13 cellular contexts compared by ENCODE assay signal in genomic region chr1:38009841-38010180, GRCh38. TPM values are rescaled to one million over a fixed set of nuclear protein-coding genes. Genes with fewer than 3 reads are reported as not detected.
A peak's percentile ranks its signal among the peaks of the same experiment; 100 is the strongest.
DNase-seq lines count a peak whose midpoint lies in the region; ATAC-seq, FAIRE-seq and TF ChIP-seq lines count a peak whose summit lies in the region.
"Had no signal": no experiment of that assay in that cellular context is flagged by ENCODE, and none has a peak within 500 bp of the region (broad histone marks: within the 10 kb centered on the region; RNA-seq: fewer than 3 reads in every experiment).

No MANE protein-coding gene starts in this region.

- H3K23me2 ChIP-seq in H1 (ENCODE audit: low read depth, low read length), result peaks cover 6% of the 10 kb centered on the region

- no peak for TF ChIP-seq EP300 in H1 (IDR thresholded peaks at IDR 0.05; ENCODE audit: borderline replicate concordance in 1 of 2, low read depth in 2 of 2, low read length in 2 of 2)

- peak overlapping the region; percentile 79; the same call in 1 of the 2 replicates for H2BK12ac ChIP-seq in H1 (ENCODE audit: low read depth, low read length)

- POLR2A ChIA-PET in H1 (lab: Charles Lee; ENCODE audit: partially characterized antibody), result interaction anchor here (1.5 to 3.6 kb wide), 4 partner anchors 9 to 17 kb away, joined by 3 to 26 read pairs (median 10); no protein-coding TSS in a partner anchor
- POLR2A ChIA-PET in Caco-2 (lab: Charles Lee), result no interaction called here

- H3K27ac Mint-ChIP-seq in activated T-cell treated with anti-CD3 and anti-CD28 coated beads, Interleukin-2, amount 50 U/mL, for 72 hours, result peak overlapping the region; percentile 99
- H3K27ac Mint-ChIP-seq in Caco-2 (ENCODE audit: unreplicated experiment), result no peak overlapping the region

- H3K4me1 Mint-ChIP-seq in activated T-cell treated with anti-CD3 and anti-CD28 coated beads, Interleukin-2, amount 50 U/mL, for 72 hours (ENCODE audit: low read depth), result peaks cover 56% of the 10 kb centered on the region
- peaks cover 50% of the 10 kb centered on the region for H3K4me1 Mint-ChIP-seq in activated T-cell treated with anti-CD3 and anti-CD28 coated beads, Interleukin-2, amount 50 U/mL, for 4 hours (ENCODE audit: low read depth)
- H3K4me1 Mint-ChIP-seq in Caco-2 (ENCODE audit: low read depth, unreplicated experiment), result peaks cover under 1% of the 10 kb centered on the region

- H3K4me1 ChIP-seq in RWPE2 (ENCODE audit: insufficient read depth, poor library complexity, severe bottlenecking), result peaks cover 11% of the 10 kb centered on the region
- peaks cover 6 to 20% (median 11%) of the 10 kb centered on the region in 4 experiments for H3K4me1 ChIP-seq in H1 (replicated peaks in 1 of 4; ENCODE audit: control insufficient read depth in 3 of 4, insufficient read depth in 4 of 4, low read length in 3 of 4)
- peaks cover 58 to 75% (median 72%) of the 10 kb centered on the region in 3 donors for H3K4me1 ChIP-seq in skeletal muscle tissue (ENCODE audit: control insufficient read depth in 3 of 3, insufficient read depth in 3 of 3, low read length in 3 of 3)
- H3K4me1 ChIP-seq in Caco-2, result peaks cover 4% of the 10 kb centered on the region

- CTCF ChIA-PET in H1 (lab: Charles Lee; ENCODE audit: partially characterized antibody), result interaction anchor here (0.6 to 15.9 kb wide), 4 partner anchors 9 to 861 kb away, joined by 3 to 211 read pairs (median 6); partner anchors contain the start of gene SF3A3
- CTCF ChIA-PET in Caco-2 (lab: Charles Lee), result no interaction called here

- H2BK15ac ChIP-seq in H1 (ENCODE audit: low read length), result peak overlapping the region; percentile 5; the same call in 1 of the 2 replicates

- no peak for TF ChIP-seq RAD21 in H1 (IDR thresholded peaks at IDR 0.05 in 1 of 2, conservative IDR thresholded peaks at IDR 0.05 in 1 of 2; ENCODE audit: low read depth in 2 of 2, low read length in 2 of 2)

- TF ChIP-seq CTCF in RWPE2 (IDR thresholded peaks at IDR 0.05; ENCODE audit: poor library complexity, severe bottlenecking), result no peak
- no peak for TF ChIP-seq CTCF in H1 (IDR thresholded peaks at IDR 0.05; ENCODE audit: control extremely low read depth in 1 of 3, insufficient read depth in 1 of 3, low read depth in 1 of 3, low read length in 3 of 3)
- no peak for TF ChIP-seq CTCF in Caco-2 (IDR thresholded peaks at IDR 0.05; ENCODE audit: insufficient read depth in 1 of 2, low read depth in 1 of 2, low read length in 1 of 2, severe bottlenecking in 1 of 2, unreplicated experiment in 1 of 2)

- peak overlapping the region; percentile 8; the same call in 1 of the 2 replicates for H2BK20ac ChIP-seq in H1 (ENCODE audit: low read length)

- no peak for ATAC-seq in activated T-cell treated with anti-CD3 and anti-CD28 coated beads, Interleukin-2, amount 50 U/mL, for 72 hours (replicated peaks in 1 of 2)
- ATAC-seq in activated T-cell treated with anti-CD3 and anti-CD28 coated beads, Interleukin-2, amount 50 U/mL, for 4 hours, result no peak
- ATAC-seq in RWPE2 (ENCODE audit: low read depth), result no peak
- ATAC-seq in GM21717 (IDR thresholded peaks at IDR 0.05; ENCODE audit: unreplicated experiment), result no peak

- WGBS in H1 (ENCODE audit: extremely low coverage in 1 of 2, insufficient coverage in 1 of 2, insufficient read length in 1 of 2, insufficient replicate concordance in 2 of 2, low coverage in 1 of 2, low lambda C conversion rate in 2 of 2, missing lambda C conversion rate in 1 of 2), 2 experiments, result 86% methylated on average over 6 of the region's 6 CpGs; no CpG with 5 or more reads in 1 of the 2 experiments

- H2BK120ac ChIP-seq in H1 (replicated peaks; ENCODE audit: low read depth, low read length), result no peak overlapping the region

- H3K27ac ChIP-seq in RWPE2 (ENCODE audit: poor library complexity, severe bottlenecking), result peak overlapping the region; percentile 26
- no peak overlapping the region for H3K27ac ChIP-seq in H1 (ENCODE audit: low read depth, low read length)
- peak overlapping the region; percentile 100 for H3K27ac ChIP-seq in skeletal muscle tissue (ENCODE audit: low read depth, low read length)
- H3K27ac ChIP-seq: vagina had no signal

- H3K36me3 ChIP-seq in RWPE2 (ENCODE audit: low read depth), result peaks cover 11% of the 10 kb centered on the region; the same call in 1 of the 2 replicates
- H3K36me3 ChIP-seq in H1 (ENCODE audit: control insufficient read depth in 2 of 4, insufficient read depth in 4 of 4, low read length in 3 of 4), result no peaks in the 10 kb centered on the region
- H3K36me3 ChIP-seq in skeletal muscle tissue (ENCODE audit: control insufficient read depth in 3 of 3, insufficient read depth in 3 of 3, low read length in 3 of 3), result peaks cover 0 to 3% (median under 1%) of the 10 kb centered on the region in 3 donors
- H3K36me3 ChIP-seq in Caco-2 (ENCODE audit: control insufficient read depth, insufficient read depth, low read length), result no peaks in the 10 kb centered on the region
- H3K36me3 ChIP-seq: vagina had no signal

- no peak overlapping the region for H3K18ac ChIP-seq in H1 (ENCODE audit: extremely low read depth, low read length)

- no peak overlapping the region for H4K91ac ChIP-seq in H1 (replicated peaks; ENCODE audit: insufficient read length, low read length)

- H3K27me3 ChIP-seq in RWPE2 (ENCODE audit: insufficient read depth, poor library complexity, severe bottlenecking) (no peaks in the 10 kb centered on the region), H1 (replicated peaks in 1 of 4; ENCODE audit: control insufficient read depth in 3 of 4, extremely low read depth in 1 of 4, insufficient read depth in 3 of 4, low read length in 3 of 4) (peaks cover 0 to 2% (median under 1%) of the 10 kb centered on the region in 4 experiments; a peak in 2 of 7 replicates), skeletal muscle tissue (ENCODE audit: control insufficient read depth in 3 of 3, insufficient read depth in 3 of 3, low read length in 3 of 3) (no peaks in the 10 kb centered on the region), Caco-2 (replicated peaks; ENCODE audit: control insufficient read depth, insufficient read depth, low read length) (no peaks in the 10 kb centered on the region)
- H3K27me3 ChIP-seq: vagina had no signal

- no peak overlapping the region for H3K4me2 ChIP-seq in H1 (ENCODE audit: insufficient read depth in 1 of 2, low read depth in 2 of 2, low read length in 2 of 2)

- H3K79me1 ChIP-seq in H1 (ENCODE audit: low read depth, low read length), result no peaks in the 10 kb centered on the region

- H3K79me2 ChIP-seq in H1 (ENCODE audit: control insufficient read depth in 1 of 2, insufficient read depth in 2 of 2, low read length in 2 of 2), result peaks cover 13 to 23% of the 10 kb centered on the region in 2 experiments

- BruUV-seq in Caco-2 (replicated peaks; lab: Mats Ljungman, UMichigan), result no TSS peak

- no peak overlapping the region for H3K14ac ChIP-seq in H1 (ENCODE audit: insufficient read length)

- H3K4me3 ChIP-seq in RWPE2 (ENCODE audit: severe bottlenecking), result no peak overlapping the region
- no peak overlapping the region for H3K4me3 ChIP-seq in H1 (ENCODE audit: extremely low read depth in 1 of 4, insufficient read depth in 2 of 4, low read depth in 3 of 4, low read length in 4 of 4)
- H3K4me3 ChIP-seq in skeletal muscle tissue (ENCODE audit: low read length in 3 of 3), result peak overlapping the region; percentile 23 to 38 (median 24)
- H3K4me3 ChIP-seq in Caco-2 (ENCODE audit: low read depth, low read length), result no peak overlapping the region
- H3K4me3 ChIP-seq: vagina had no signal

- TF ChIP-seq POLR2A in H1 (IDR thresholded peaks at IDR 0.05; ENCODE audit: control extremely low read depth in 1 of 2, low read depth in 2 of 2, low read length in 2 of 2), result no peak

- H2AK5ac ChIP-seq in H1 (ENCODE audit: low read depth, low read length), result no peak overlapping the region

- no peak overlapping the region for H4K8ac ChIP-seq in H1 (ENCODE audit: extremely low read depth, insufficient read depth, low read length)

- no peaks in the 10 kb centered on the region for H3K9me3 Mint-ChIP-seq in activated T-cell treated with anti-CD3 and anti-CD28 coated beads, Interleukin-2, amount 50 U/mL, for 72 hours
- no peaks in the 10 kb centered on the region for H3K9me3 Mint-ChIP-seq in activated T-cell treated with anti-CD3 and anti-CD28 coated beads, Interleukin-2, amount 50 U/mL, for 4 hours
- H3K9me3 Mint-ChIP-seq in Caco-2 (ENCODE audit: unreplicated experiment), result no peaks in the 10 kb centered on the region

- peak overlapping the region; percentile 71 to 83 for H3K4me3 Mint-ChIP-seq in activated T-cell treated with anti-CD3 and anti-CD28 coated beads, Interleukin-2, amount 50 U/mL, for 72 hours
- no peak overlapping the region for H3K4me3 Mint-ChIP-seq in activated T-cell treated with anti-CD3 and anti-CD28 coated beads, Interleukin-2, amount 50 U/mL, for 4 hours
- no peak overlapping the region for H3K4me3 Mint-ChIP-seq in Caco-2 (ENCODE audit: unreplicated experiment)

- intact Hi-C loops in Caco-2 (cut with micrococcal nuclease; ENCODE audit: unreplicated experiment), result no loop called here

- no peak overlapping the region for H3K56ac ChIP-seq in H1 (replicated peaks; ENCODE audit: insufficient read length, low read depth, low read length)

- H3K4ac ChIP-seq in H1 (replicated peaks; ENCODE audit: insufficient read length, low read depth, low read length), result no peak overlapping the region

- no peak overlapping the region for H2AFZ ChIP-seq in H1 (ENCODE audit: low read length)

- H3K36me3 Mint-ChIP-seq in activated T-cell treated with anti-CD3 and anti-CD28 coated beads, Interleukin-2, amount 50 U/mL, for 72 hours (ENCODE audit: insufficient read depth in 2 of 2), result peaks cover 6 to 11% of the 10 kb centered on the region in 2 donors
- H3K36me3 Mint-ChIP-seq in activated T-cell treated with anti-CD3 and anti-CD28 coated beads, Interleukin-2, amount 50 U/mL, for 4 hours (ENCODE audit: insufficient read depth), result peaks cover 8% of the 10 kb centered on the region
- H3K36me3 Mint-ChIP-seq in Caco-2 (ENCODE audit: insufficient read depth, unreplicated experiment), result peaks cover 10% of the 10 kb centered on the region

- FAIRE-seq in H1 (lab: Jason Lieb, UNC), result no peak
- FAIRE-seq: GM12892 had no signal

- H2BK5ac ChIP-seq in H1 (ENCODE audit: low read depth, low read length), result no peak overlapping the region

- H4K5ac ChIP-seq in H1 (ENCODE audit: insufficient read length, low read depth, low read length), result no peak overlapping the region

- DNase-seq in activated T-cell treated with anti-CD3 and anti-CD28 coated beads, Interleukin-2, amount 50 U/mL, for 72 hours, result no peak
- DNase-seq in activated T-cell treated with anti-CD3 and anti-CD28 coated beads, Interleukin-2, amount 50 U/mL, for 4 hours, result no peak
- DNase-seq in RWPE2 (ENCODE audit: low spot score) (no peak), H1 (ENCODE audit: low read depth in 1 of 2, low spot score in 2 of 2) (no peak), Caco-2 (no peak), AG20443 (ENCODE audit: low spot score) (no peak)
- DNase-seq: effector CD4-positive, alpha-beta T cell; NCI-H524 had no signal

- H3K9me3 ChIP-seq in RWPE2 (ENCODE audit: severe bottlenecking), result no peaks in the 10 kb centered on the region
- no peaks in the 10 kb centered on the region for H3K9me3 ChIP-seq in H1 (ENCODE audit: insufficient read depth in 2 of 2, low read depth in 1 of 2, low read length in 1 of 2)
- H3K9me3 ChIP-seq in skeletal muscle tissue (ENCODE audit: control insufficient read depth in 3 of 3, low read length in 3 of 3), result no peaks in the 10 kb centered on the region
- no peaks in the 10 kb centered on the region for H3K9me3 ChIP-seq in Caco-2
- H3K9me3 ChIP-seq: vagina had no signal

- peaks cover 5 to 9% of the 10 kb centered on the region in 2 experiments for H4K20me1 ChIP-seq in H1 (replicated peaks in 1 of 2; ENCODE audit: control insufficient read depth in 1 of 2, insufficient read depth in 2 of 2, low read length in 2 of 2)

- no peak overlapping the region for H3K23ac ChIP-seq in H1 (ENCODE audit: insufficient read length)

- H3K9ac ChIP-seq in H1 (replicated peaks in 1 of 4; ENCODE audit: extremely low read depth in 1 of 4, low read depth in 3 of 4, low read length in 3 of 4) (no peak overlapping the region), skeletal muscle tissue (ENCODE audit: low read depth in 1 of 3, low read length in 3 of 3) (peak overlapping the region; percentile 61 to 66 (median 63))

- no peaks in the 10 kb centered on the region for H3K27me3 Mint-ChIP-seq in activated T-cell treated with anti-CD3 and anti-CD28 coated beads, Interleukin-2, amount 50 U/mL, for 72 hours (ENCODE audit: low read depth)
- H3K27me3 Mint-ChIP-seq in activated T-cell treated with anti-CD3 and anti-CD28 coated beads, Interleukin-2, amount 50 U/mL, for 4 hours (ENCODE audit: low read depth), result no peaks in the 10 kb centered on the region
- no peaks in the 10 kb centered on the region for H3K27me3 Mint-ChIP-seq in Caco-2 (ENCODE audit: insufficient read depth, unreplicated experiment)

RNA-seq across cellular contexts. Expression of gene UTP11, which starts 2.7 kb away (rescaled TPM):
- 10 to 100 TPM; 28.4 to 31.7 TPM for total RNA-seq in activated T-cell treated with anti-CD3 and anti-CD28 coated beads, Interleukin-2, amount 50 U/mL, for 72 hours
- total RNA-seq in activated T-cell treated with anti-CD3 and anti-CD28 coated beads, Interleukin-2, amount 50 U/mL, for 4 hours, result 100 to 1,000 TPM; 103 to 105 (median 104) TPM
- 56.4 and 60.5 TPM in 2 replicates for total RNA-seq in H1 (2021; fragmentation: NEBNext Ultra II Directional; extraction: Animal tissue kit (Norgen Biotek cat#: 25700))
- polyA plus RNA-seq in H1 (2011; rRNA removed), result 18.2 and 19.5 TPM in 2 replicates
- 28.8 TPM for polyA plus RNA-seq in H1 (2011; cell fraction: cytosol; rRNA removed)
- polyA plus RNA-seq in H1 (2011; cell fraction: nucleus; rRNA removed), result 7.3 TPM
- 22.7 to 38.5 TPM (median 29.0 TPM) in 4 replicates for polyA plus RNA-seq in H1 (2012, experiment 1 of 2)
- polyA plus RNA-seq in H1 (2012, experiment 2 of 2), result 11.9 TPM
- polyA plus RNA-seq in H1 (2013, experiment 1 of 2), result 54.9 TPM
- polyA plus RNA-seq in H1 (2013, experiment 2 of 2), result 52.3 TPM
- 10.0 and 10.4 TPM in 2 replicates for polyA minus RNA-seq in H1 (2011; rRNA and poly(A)+ RNA removed)
- 18.9 TPM for polyA minus RNA-seq in H1 (2011; cell fraction: cytosol; rRNA and poly(A)+ RNA removed)
- 18.2 TPM for polyA minus RNA-seq in H1 (2011; cell fraction: nucleus; rRNA and poly(A)+ RNA removed)
- 61.1 TPM for total RNA-seq in skeletal muscle tissue
- total RNA-seq in Caco-2 (2022), result 29.1 and 33.2 TPM in 2 replicates

RNA-seq across cellular contexts. Expression of gene FHL3, which starts 4.5 kb away (rescaled TPM):
- 10 to 100 TPM; 32.7 to 34.5 TPM for total RNA-seq in activated T-cell treated with anti-CD3 and anti-CD28 coated beads, Interleukin-2, amount 50 U/mL, for 72 hours
- total RNA-seq in activated T-cell treated with anti-CD3 and anti-CD28 coated beads, Interleukin-2, amount 50 U/mL, for 4 hours, result 10 to 100 TPM; 15.9 to 33.8 (median 26.9) TPM
- 35.6 and 35.8 TPM in 2 replicates for total RNA-seq in H1 (2021; fragmentation: NEBNext Ultra II Directional; extraction: Animal tissue kit (Norgen Biotek cat#: 25700))
- 14.3 and 22.8 TPM in 2 replicates for polyA plus RNA-seq in H1 (2011; rRNA removed)
- 12.5 TPM for polyA plus RNA-seq in H1 (2011; cell fraction: cytosol; rRNA removed)
- polyA plus RNA-seq in H1 (2011; cell fraction: nucleus; rRNA removed), result 20.9 TPM
- 21.0 to 35.7 TPM (median 34.1 TPM) in 4 replicates for polyA plus RNA-seq in H1 (2012, experiment 1 of 2)
- polyA plus RNA-seq in H1 (2012, experiment 2 of 2), result 51.4 TPM
- polyA plus RNA-seq in H1 (2013, experiment 1 of 2), result 32.0 TPM
- polyA plus RNA-seq in H1 (2013, experiment 2 of 2), result 33.4 TPM
- polyA minus RNA-seq in H1 (2011; rRNA and poly(A)+ RNA removed), result 9.7 and 19.7 TPM in 2 replicates
- polyA minus RNA-seq in H1 (2011; cell fraction: cytosol; rRNA and poly(A)+ RNA removed), result 13.7 TPM
- polyA minus RNA-seq in H1 (2011; cell fraction: nucleus; rRNA and poly(A)+ RNA removed), result 22.4 TPM
- total RNA-seq in skeletal muscle tissue (58.5 TPM), Caco-2 (2022) (11.8 and 11.9 TPM in 2 replicates)

RNA-seq across cellular contexts. Expression of gene SF3A3, which starts 20.0 kb away (rescaled TPM):
- total RNA-seq in activated T-cell treated with anti-CD3 and anti-CD28 coated beads, Interleukin-2, amount 50 U/mL, for 72 hours, result 10 to 100 TPM; 67.9 to 81.4 TPM
- total RNA-seq in activated T-cell treated with anti-CD3 and anti-CD28 coated beads, Interleukin-2, amount 50 U/mL, for 4 hours, result 100 to 1,000 TPM; 130 to 133 (median 130) TPM
- 137 and 145 TPM in 2 replicates for total RNA-seq in H1 (2021; fragmentation: NEBNext Ultra II Directional; extraction: Animal tissue kit (Norgen Biotek cat#: 25700))
- polyA plus RNA-seq in H1 (2011; rRNA removed), result 25.0 and 40.5 TPM in 2 replicates
- polyA plus RNA-seq in H1 (2011; cell fraction: cytosol; rRNA removed), result 54.6 TPM
- 20.8 TPM for polyA plus RNA-seq in H1 (2011; cell fraction: nucleus; rRNA removed)
- 97.7 to 172 TPM (median 128 TPM) in 4 replicates for polyA plus RNA-seq in H1 (2012, experiment 1 of 2)
- 12.6 TPM for polyA plus RNA-seq in H1 (2012, experiment 2 of 2)
- polyA plus RNA-seq in H1 (2013, experiment 1 of 2), result 74.6 TPM
- 76.3 TPM for polyA plus RNA-seq in H1 (2013, experiment 2 of 2)
- polyA minus RNA-seq in H1 (2011; rRNA and poly(A)+ RNA removed), result 45.9 and 65.0 TPM in 2 replicates
- 88.7 TPM for polyA minus RNA-seq in H1 (2011; cell fraction: cytosol; rRNA and poly(A)+ RNA removed)
- 39.5 TPM for polyA minus RNA-seq in H1 (2011; cell fraction: nucleus; rRNA and poly(A)+ RNA removed)
- total RNA-seq in skeletal muscle tissue (53.2 TPM), Caco-2 (2022) (72.6 and 79.3 TPM in 2 replicates)

RNA-seq across cellular contexts. Expression of gene POU3F1, which starts 36.8 kb away (rescaled TPM):
- not detected for total RNA-seq in activated T-cell treated with anti-CD3 and anti-CD28 coated beads, Interleukin-2, amount 50 U/mL, for 72 hours
- total RNA-seq in activated T-cell treated with anti-CD3 and anti-CD28 coated beads, Interleukin-2, amount 50 U/mL, for 4 hours, result 1 to 10 TPM in 2 of 3 donors, under 1 TPM in 1; 0.91 to 1.3 (median 1.0) TPM
- 10.8 and 11.6 TPM in 2 replicates for total RNA-seq in H1 (2021; fragmentation: NEBNext Ultra II Directional; extraction: Animal tissue kit (Norgen Biotek cat#: 25700))
- polyA plus RNA-seq in H1 (2011; rRNA removed), result 4.2 and 7.1 TPM in 2 replicates
- 3.5 TPM for polyA plus RNA-seq in H1 (2011; cell fraction: cytosol; rRNA removed)
- polyA plus RNA-seq in H1 (2011; cell fraction: nucleus; rRNA removed), result 4.9 TPM
- polyA plus RNA-seq in H1 (2012, experiment 1 of 2), result 4.0 to 6.8 TPM (median 6.4 TPM) in 4 replicates
- polyA plus RNA-seq in H1 (2012, experiment 2 of 2), result 4.1 TPM
- polyA plus RNA-seq in H1 (2013, experiment 1 of 2), result 15.0 TPM
- polyA plus RNA-seq in H1 (2013, experiment 2 of 2), result 15.5 TPM
- 0.95 and 1.5 TPM in 2 replicates for polyA minus RNA-seq in H1 (2011; rRNA and poly(A)+ RNA removed)
- polyA minus RNA-seq in H1 (2011; cell fraction: cytosol; rRNA and poly(A)+ RNA removed), result 6.5 TPM
- polyA minus RNA-seq in H1 (2011; cell fraction: nucleus; rRNA and poly(A)+ RNA removed), result 7.7 TPM
- total RNA-seq in skeletal muscle tissue (0.52 TPM), Caco-2 (2022) (not detected in 2 replicates)
- total RNA-seq: RPMI7951, vagina had no signal

Comparison
In these comparisons a context has a peak if more than half of its experiments do, and no peak if none do; other contexts are left out.
1. H3K4me3 Mint-ChIP-seq: peak in activated T-cell treated with anti-CD3 and anti-CD28 coated beads, Interleukin-2, amount 50 U/mL, for 72 hours (2 of 2); none in activated T-cell treated with anti-CD3 and anti-CD28 coated beads, Interleukin-2, amount 50 U/mL, for 4 hours (single experiment) and Caco-2 (single experiment).
2. H3K4me3 ChIP-seq: peak in skeletal muscle tissue (3 of 3); none in RWPE2 (single experiment), H1 (0 of 4) and Caco-2 (single experiment).
3. H3K9ac ChIP-seq: peak in skeletal muscle tissue (3 of 3); none in H1 (0 of 4).